In the genomic region with DNA sequence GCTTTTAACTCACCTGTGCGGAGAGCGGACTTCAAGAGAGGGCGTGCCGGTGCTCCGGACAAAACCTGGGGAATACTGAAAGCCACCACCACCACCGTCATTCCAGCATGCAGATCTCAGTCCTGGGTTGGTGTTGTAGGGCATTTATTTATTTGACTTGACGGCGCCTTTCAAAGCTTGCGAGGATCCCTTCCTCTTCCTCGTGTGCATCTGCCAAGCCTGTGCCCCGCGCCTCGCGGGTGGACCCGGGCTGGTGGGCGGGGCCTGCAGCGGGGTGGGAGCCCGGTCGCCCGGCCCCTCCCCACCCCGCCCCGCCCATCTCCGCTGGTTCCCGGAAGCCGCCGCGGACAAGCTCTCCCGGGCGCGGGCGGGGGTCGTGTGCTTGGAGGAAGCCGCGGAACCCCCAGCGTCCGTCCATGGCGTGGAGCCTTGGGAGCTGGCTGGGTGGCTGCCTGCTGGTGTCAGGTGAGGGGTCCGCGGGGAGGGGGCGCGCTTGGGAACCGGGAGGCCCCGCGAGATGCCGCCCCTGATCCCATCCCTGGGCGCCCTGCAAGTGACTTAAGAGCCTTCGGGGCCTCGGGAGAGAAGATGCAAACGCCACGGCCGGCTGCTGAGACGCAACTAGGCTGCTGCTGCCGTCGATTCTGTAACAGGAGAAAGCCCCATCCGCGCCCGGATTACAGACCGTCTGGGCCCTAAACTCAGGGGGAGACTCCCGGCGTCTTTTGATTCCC, we compare ENCODE assay signal across 1 cellular context.
TF ChIP-seq lines count a peak whose summit lies in the region.

Gene IL10RB, plus strand, starts transcription at position 318 of the 734 bp plus-strand sequence. Its CDS starts 99 bp downstream, at position 417.

TF ChIP-seq in K562, 482 proteins besides CTCF, POLR2A, EP300 and RAD21 (continued from another document and continues in another):
- TF ChIP-seq ZNF780A (CRISPR knock-in tag; IDR thresholded peaks at IDR 0.05) (no peak), NFXL1 (CRISPR knock-in tag; IDR thresholded peaks at IDR 0.05) (no peak), NCOA6 (IDR thresholded peaks at IDR 0.05) (0 out of 2 replicates have a peak, but pooled peaks have one; percentile 58), USF2 (CRISPR knock-in tag; IDR thresholded peaks at IDR 0.05) (no peak), ZEB2 (IDR thresholded peaks at IDR 0.05) (no peak), RBFOX2 (IDR thresholded peaks at IDR 0.05; ENCODE audit: low read depth, low read length) (peak; percentile 82), ZNF445 (CRISPR knock-in tag; IDR thresholded peaks at IDR 0.05; ENCODE audit: low read depth) (no peak), FOS (IDR thresholded peaks at IDR 0.05; ENCODE audit: extremely low read depth, insufficient read length) (no peak), U2AF1 (optimal IDR thresholded peaks at IDR 0.05; ENCODE audit: low read depth, low read length) (no peak), NFE2 (IDR thresholded peaks at IDR 0.05; ENCODE audit: low read depth) (no peak), CHD2 (IDR thresholded peaks at IDR 0.05; ENCODE audit: low read depth, low read length) (no peak), SUPT5H (IDR thresholded peaks at IDR 0.05) (peak; percentile 77), ATF7 (IDR thresholded peaks at IDR 0.05) (no peak), ZNF140 (CRISPR knock-in tag; IDR thresholded peaks at IDR 0.05) (no peak), ZNF175 (CRISPR knock-in tag; IDR thresholded peaks at IDR 0.05; ENCODE audit: low read depth) (no peak), TARDBP (IDR thresholded peaks at IDR 0.05) (no peak), ZNF583 (CRISPR knock-in tag; IDR thresholded peaks at IDR 0.05) (no peak), BRD9 (IDR thresholded peaks at IDR 0.05; ENCODE audit: low read depth, partially characterized antibody) (no peak), TEAD4 (IDR thresholded peaks at IDR 0.05; ENCODE audit: low read length) (no peak), TEAD4 (CRISPR knock-in tag; IDR thresholded peaks at IDR 0.05; ENCODE audit: borderline replicate concordance) (no peak), ESRRB (CRISPR knock-in tag; IDR thresholded peaks at IDR 0.05; ENCODE audit: borderline replicate concordance) (no peak), POLR2AphosphoS2 (IDR thresholded peaks at IDR 0.05; ENCODE audit: low read length) (no peak), MBD2 (IDR thresholded peaks at IDR 0.05; ENCODE audit: borderline replicate concordance, low read depth) (no peak; the same call in 1 of the 2 replicates), DNMT1 (IDR thresholded peaks at IDR 0.05) (no peak), ZNF12 (CRISPR knock-in tag; IDR thresholded peaks at IDR 0.05) (no peak), CBX1 (IDR thresholded peaks at IDR 0.05; ENCODE audit: low read depth) (peak; percentile 41; the same call in 1 of the 2 replicates), BRCA1 (IDR thresholded peaks at IDR 0.05) (no peak), BRCA1 (CRISPR knock-in tag; IDR thresholded peaks at IDR 0.05) (no peak), MCM3 (IDR thresholded peaks at IDR 0.05) (no peak), GTF2A2 (tag; IDR thresholded peaks at IDR 0.05) (no peak), ZNF217 (CRISPR knock-in tag; IDR thresholded peaks at IDR 0.05) (no peak), MXI1 (IDR thresholded peaks at IDR 0.05; ENCODE audit: low read depth, low read length) (no peak), E2F6 (IDR thresholded peaks at IDR 0.05; ENCODE audit: borderline replicate concordance in 1 of 2, extremely low read depth in 1 of 2, insufficient read depth in 1 of 2, insufficient read length in 1 of 2, low read depth in 1 of 2, low read length in 1 of 2, poor library complexity in 1 of 2, severe bottlenecking in 1 of 2) (peak; percentile 24 to 63), KLF13 (tag; IDR thresholded peaks at IDR 0.05; ENCODE audit: borderline replicate concordance, low read depth) (no peak; the same call in 1 of the 2 replicates), PKNOX1 (IDR thresholded peaks at IDR 0.05) (no peak), DDX20 (tag; IDR thresholded peaks at IDR 0.05; ENCODE audit: low read depth) (no peak), PATZ1 (CRISPR knock-in tag; IDR thresholded peaks at IDR 0.05; ENCODE audit: borderline replicate concordance) (no peak), TAF15 (IDR thresholded peaks at IDR 0.05; ENCODE audit: low read depth, low read length) (no peak), KDM5B (IDR thresholded peaks at IDR 0.05; ENCODE audit: insufficient replicate concordance, low read depth, low read length) (no peak), TBL1XR1 (IDR thresholded peaks at IDR 0.05; ENCODE audit: low read length in 2 of 2) (no peak), HDAC2 (IDR thresholded peaks at IDR 0.05) (no peak), MTA1 (IDR thresholded peaks at IDR 0.05; ENCODE audit: borderline replicate concordance) (no peak), VEZF1 (CRISPR knock-in tag; IDR thresholded peaks at IDR 0.05) (peak; percentile 93), ZNF224 (CRISPR knock-in tag; IDR thresholded peaks at IDR 0.05) (no peak), TFAP4 (CRISPR knock-in tag; IDR thresholded peaks at IDR 0.05; ENCODE audit: borderline replicate concordance) (no peak; the same call in 1 of the 2 replicates), KHSRP (IDR thresholded peaks at IDR 0.05) (no peak), MEF2D (tag; conservative IDR thresholded peaks at IDR 0.05; ENCODE audit: low read depth) (no peak), JUN (IDR thresholded peaks at IDR 0.05; ENCODE audit: borderline replicate concordance, low read depth, low read length) (no peak), JUN (CRISPR knock-in tag; IDR thresholded peaks at IDR 0.05; ENCODE audit: borderline replicate concordance) (no peak), ZNF696 (CRISPR knock-in tag; conservative IDR thresholded peaks at IDR 0.05) (no peak), ZNF384 (IDR thresholded peaks at IDR 0.05; ENCODE audit: low read depth, low read length) (no peak), TEAD2 (tag; IDR thresholded peaks at IDR 0.05) (no peak), NR2F6 (CRISPR knock-in tag; IDR thresholded peaks at IDR 0.05) (no peak)
- TF ChIP-seq, protein P1, sequence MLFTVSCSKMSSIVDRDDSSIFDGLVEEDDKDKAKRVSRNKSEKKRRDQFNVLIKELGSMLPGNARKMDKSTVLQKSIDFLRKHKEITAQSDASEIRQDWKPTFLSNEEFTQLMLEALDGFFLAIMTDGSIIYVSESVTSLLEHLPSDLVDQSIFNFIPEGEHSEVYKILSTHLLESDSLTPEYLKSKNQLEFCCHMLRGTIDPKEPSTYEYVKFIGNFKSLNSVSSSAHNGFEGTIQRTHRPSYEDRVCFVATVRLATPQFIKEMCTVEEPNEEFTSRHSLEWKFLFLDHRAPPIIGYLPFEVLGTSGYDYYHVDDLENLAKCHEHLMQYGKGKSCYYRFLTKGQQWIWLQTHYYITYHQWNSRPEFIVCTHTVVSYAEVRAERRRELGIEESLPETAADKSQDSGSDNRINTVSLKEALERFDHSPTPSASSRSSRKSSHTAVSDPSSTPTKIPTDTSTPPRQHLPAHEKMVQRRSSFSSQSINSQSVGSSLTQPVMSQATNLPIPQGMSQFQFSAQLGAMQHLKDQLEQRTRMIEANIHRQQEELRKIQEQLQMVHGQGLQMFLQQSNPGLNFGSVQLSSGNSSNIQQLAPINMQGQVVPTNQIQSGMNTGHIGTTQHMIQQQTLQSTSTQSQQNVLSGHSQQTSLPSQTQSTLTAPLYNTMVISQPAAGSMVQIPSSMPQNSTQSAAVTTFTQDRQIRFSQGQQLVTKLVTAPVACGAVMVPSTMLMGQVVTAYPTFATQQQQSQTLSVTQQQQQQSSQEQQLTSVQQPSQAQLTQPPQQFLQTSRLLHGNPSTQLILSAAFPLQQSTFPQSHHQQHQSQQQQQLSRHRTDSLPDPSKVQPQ (CRISPR knock-in tag; IDR thresholded peaks at IDR 0.05; ENCODE audit: borderline replicate concordance), result no peak
- TF ChIP-seq, protein P2, sequence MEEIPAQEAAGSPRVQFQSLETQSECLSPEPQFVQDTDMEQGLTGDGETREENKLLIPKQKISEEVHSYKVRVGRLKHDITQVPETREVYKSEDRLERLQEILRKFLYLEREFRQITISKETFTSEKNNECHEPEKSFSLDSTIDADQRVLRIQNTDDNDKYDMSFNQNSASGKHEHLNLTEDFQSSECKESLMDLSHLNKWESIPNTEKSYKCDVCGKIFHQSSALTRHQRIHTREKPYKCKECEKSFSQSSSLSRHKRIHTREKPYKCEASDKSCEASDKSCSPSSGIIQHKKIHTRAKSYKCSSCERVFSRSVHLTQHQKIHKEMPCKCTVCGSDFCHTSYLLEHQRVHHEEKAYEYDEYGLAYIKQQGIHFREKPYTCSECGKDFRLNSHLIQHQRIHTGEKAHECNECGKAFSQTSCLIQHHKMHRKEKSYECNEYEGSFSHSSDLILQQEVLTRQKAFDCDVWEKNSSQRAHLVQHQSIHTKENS (CRISPR knock-in tag; IDR thresholded peaks at IDR 0.05), result no peak
